In genomic region chr22:36366291-36366708, GRCh38 we compare ENCODE assay signal across 9 cellular contexts. TPM values are rescaled to one million over a fixed set of nuclear protein-coding genes. Genes with fewer than 3 reads are reported as not detected.
A peak's percentile ranks its signal among the peaks of the same experiment; 100 is the strongest.
DNase-seq lines count a peak whose midpoint lies in the region; ATAC-seq and TF ChIP-seq lines count a peak whose summit lies in the region.
"Had no signal": no experiment of that assay in that cellular context is flagged by ENCODE, and none has a peak within 500 bp of the region (broad histone marks: within the 10 kb centered on the region; RNA-seq: fewer than 3 reads in every experiment).

No MANE protein-coding gene starts in this region.

- H3K36me3 Mint-ChIP-seq in activated T-helper 2 cell treated with anti-CD3 and anti-CD28 coated beads, Interferon-gamma antibody, Interleukin-2, Interleukin-4, amounts not matched to agents 10 μg/mL and 5 μg/mL and 100 μg/mL, durations not matched to agents 14 hours and 24 hours and 36 hours (ENCODE audit: low read depth) = peaks cover 69% of the 10 kb centered on the region

- POLR2A ChIA-PET in HCT116 (lab: Charles Lee) = no interaction called here

- H3K4me2 ChIP-seq in HCT116 (ENCODE audit: low read length) = peak overlapping the region; percentile 74

- TF ChIP-seq POLR2A in HCT116 (IDR thresholded peaks at IDR 0.05; ENCODE audit: borderline replicate concordance, extremely low read depth, insufficient read depth, insufficient read length) = no peak

- no peaks in the 10 kb centered on the region for H3K9me2 ChIP-seq in HCT116 (ENCODE audit: insufficient read depth)

- peaks cover 26% of the 10 kb centered on the region; the same call in 1 of the 2 replicates for H4K20me1 ChIP-seq in HCT116 (ENCODE audit: insufficient read depth)

- no peak for TF ChIP-seq RAD21 in HCT116 (IDR thresholded peaks at IDR 0.05; ENCODE audit: low read depth)

- no peak overlapping the region for H3K4me3 ChIP-seq in HCT116 (replicated peaks in 1 of 2; ENCODE audit: low read depth in 1 of 2, low read length in 2 of 2)
- no peak overlapping the region for H3K4me3 ChIP-seq in right atrium auricular region
- H3K4me3 ChIP-seq in skin epidermis = no peak overlapping the region

- no peak for ATAC-seq in HCT116
- no peak for ATAC-seq in HG02642 (IDR thresholded peaks at IDR 0.05; ENCODE audit: poor library complexity, unreplicated experiment)

- H3K36me3 ChIP-seq in HCT116 (ENCODE audit: control insufficient read depth in 1 of 2, insufficient read depth in 2 of 2, low read length in 2 of 2) (peaks cover 0 to 10% of the 10 kb centered on the region in 2 experiments; a peak in 1 of 4 replicates), right atrium auricular region (peaks cover 13% of the 10 kb centered on the region)

- H2AFZ ChIP-seq in HCT116 (ENCODE audit: low read depth, low read length, poor library complexity, severe bottlenecking) = no peak overlapping the region

- no peaks in the 10 kb centered on the region for H3K27me3 Mint-ChIP-seq in activated T-helper 2 cell treated with anti-CD3 and anti-CD28 coated beads, Interferon-gamma antibody, Interleukin-2, Interleukin-4, amounts not matched to agents 10 μg/mL and 5 μg/mL and 100 μg/mL, durations not matched to agents 14 hours and 24 hours and 36 hours (ENCODE audit: low read depth)

- H3K4me3 Mint-ChIP-seq in activated T-helper 2 cell treated with anti-CD3 and anti-CD28 coated beads, Interferon-gamma antibody, Interleukin-2, Interleukin-4, amounts not matched to agents 10 μg/mL and 5 μg/mL and 100 μg/mL, durations not matched to agents 14 hours and 24 hours and 36 hours (ENCODE audit: low read depth) = peak overlapping the region; percentile 19

- no peak overlapping the region for H3K27ac ChIP-seq in HCT116 (ENCODE audit: low read depth, low read length)
- H3K27ac ChIP-seq in right atrium auricular region = peak overlapping the region; percentile 85 to 87
- H3K27ac ChIP-seq in skin epidermis = peak overlapping the region in 18 of 21 experiments; percentile 7 to 82 (median 72)

- no TSS peak for BruUV-seq in HCT116 (replicated peaks; lab: Mats Ljungman, UMichigan)

- no peak overlapping the region for H3K9ac ChIP-seq in HCT116 (ENCODE audit: low read length)

- RAD21 ChIA-PET in HCT116 (lab: Charles Lee; ENCODE audit: low non-redundant PET in 1 of 2, low total read pairs in 2 of 2, uncharacterized antibody in 2 of 2, unreplicated experiment in 2 of 2) = no interaction called here

- H3K27me3 ChIP-seq in HCT116 (ENCODE audit: insufficient read depth, low read length) (no peaks in the 10 kb centered on the region), right atrium auricular region (no peaks in the 10 kb centered on the region)

- CTCF ChIA-PET in HCT116 (lab: Charles Lee) = no interaction called here

- peaks cover 88% of the 10 kb centered on the region for H3K4me1 Mint-ChIP-seq in activated T-helper 2 cell treated with anti-CD3 and anti-CD28 coated beads, Interferon-gamma antibody, Interleukin-2, Interleukin-4, amounts not matched to agents 10 μg/mL and 5 μg/mL and 100 μg/mL, durations not matched to agents 14 hours and 24 hours and 36 hours (ENCODE audit: low read depth)

- intact Hi-C loops in HCT116 (cut with micrococcal nuclease) = no loop called here
- intact Hi-C loops in activated T-helper 2 cell treated with anti-CD3 and anti-CD28 coated beads, Interferon-gamma antibody, Interleukin-2, Interleukin-4, amounts not matched to agents 10 μg/mL and 5 μg/mL and 100 μg/mL, durations not matched to agents 14 hours and 24 hours and 36 hours (cut with micrococcal nuclease) = no loop called here

- H3K4me1 ChIP-seq in HCT116 (ENCODE audit: control insufficient read depth in 1 of 2, insufficient read depth in 2 of 2, low read length in 2 of 2) = peaks cover 91 to 100% of the 10 kb centered on the region in 2 experiments
- peaks cover 0 to 100% of the 10 kb centered on the region in 2 donors for H3K4me1 ChIP-seq in right atrium auricular region

- no peaks in the 10 kb centered on the region for H3K9me3 Mint-ChIP-seq in activated T-helper 2 cell treated with anti-CD3 and anti-CD28 coated beads, Interferon-gamma antibody, Interleukin-2, Interleukin-4, amounts not matched to agents 10 μg/mL and 5 μg/mL and 100 μg/mL, durations not matched to agents 14 hours and 24 hours and 36 hours

- no peak for TF ChIP-seq CTCF in HCT116 (IDR thresholded peaks at IDR 0.05 in 2 of 3, conservative IDR thresholded peaks at IDR 0.05 in 1 of 3; ENCODE audit: borderline replicate concordance in 1 of 3, insufficient read depth in 1 of 3, low read depth in 2 of 3, low read length in 2 of 3)
- TF ChIP-seq CTCF in right atrium auricular region (IDR thresholded peaks at IDR 0.05) = no peak

- H3K79me2 ChIP-seq in HCT116 (ENCODE audit: insufficient read depth, low read length) = peaks cover 100% of the 10 kb centered on the region

- H3K27ac Mint-ChIP-seq in activated T-helper 2 cell treated with anti-CD3 and anti-CD28 coated beads, Interferon-gamma antibody, Interleukin-2, Interleukin-4, amounts not matched to agents 10 μg/mL and 5 μg/mL and 100 μg/mL, durations not matched to agents 14 hours and 24 hours and 36 hours = peak overlapping the region; percentile 93

- DNase-seq in HCT116 (ENCODE audit: low read depth, low spot score) = no peak
- no peak for DNase-seq in activated T-helper 2 cell treated with anti-CD3 and anti-CD28 coated beads, Interferon-gamma antibody, Interleukin-2, Interleukin-4, amounts not matched to agents 10 μg/mL and 5 μg/mL and 100 μg/mL, durations not matched to agents 14 hours and 24 hours and 36 hours (ENCODE audit: low spot score)
- no peak for DNase-seq in right atrium auricular region (ENCODE audit: low spot score)
- no peak for DNase-seq in NCI-H1105 (lab: John Stamatoyannopoulos, UW)
- DNase-seq in NCI-H2107 (lab: John Stamatoyannopoulos, UW) = no peak
- no peak for DNase-seq in dedifferentiated amniotic fluid mesenchymal stem cell (ENCODE audit: extremely low spot score)
- DNase-seq: activated CD4-positive, alpha-beta T cell treated with anti-CD3 and anti-CD28 coated beads for 4 hours had no signal

- H3K9me3 ChIP-seq in HCT116 (ENCODE audit: control insufficient read depth in 1 of 2, insufficient read depth in 1 of 2, low read depth in 1 of 2, low read length in 2 of 2) (no peaks in the 10 kb centered on the region), right atrium auricular region (no peaks in the 10 kb centered on the region)

TF ChIP-seq in HCT116, 20 proteins besides CTCF, POLR2A, EP300 and RAD21:
- no peak for TF ChIP-seq SP1 (IDR thresholded peaks at IDR 0.05; ENCODE audit: low read depth)
- TF ChIP-seq ELF1 (IDR thresholded peaks at IDR 0.05; ENCODE audit: borderline replicate concordance, low read depth) = no peak
- no peak for TF ChIP-seq ZNF274 (IDR thresholded peaks at IDR 0.05; ENCODE audit: low read depth, low read length)
- TF ChIP-seq SRF (IDR thresholded peaks at IDR 0.05; ENCODE audit: low read depth) = no peak
- TF ChIP-seq ZFX (IDR thresholded peaks at IDR 0.05) = no peak
- no peak for TF ChIP-seq POLR2AphosphoS5 (IDR thresholded peaks at IDR 0.05; ENCODE audit: low read depth, low read length)
- no peak for TF ChIP-seq EZH2 (IDR thresholded peaks at IDR 0.05)
TF ChIP-seq in HCT116: peak in this region for 0.

RNA-seq across cellular contexts. Expression of gene MYH9, which starts 21.5 kb away (rescaled TPM):
- total RNA-seq in HCT116 (2021; ENCODE audit: unreplicated experiment) (258 TPM), right atrium auricular region (100 to 1,000 TPM; 125 to 229 TPM)
- polyA plus RNA-seq in HCT116 (2012) = 205 and 249 TPM in 2 replicates
- total RNA-seq in activated T-helper 2 cell treated with anti-CD3 and anti-CD28 coated beads, Interferon-gamma antibody, Interleukin-2, Interleukin-4, amounts not matched to agents 10 μg/mL and 5 μg/mL and 100 μg/mL, durations not matched to agents 14 hours and 24 hours and 36 hours = 619 and 645 TPM in 2 replicates
